In the genomic region with DNA sequence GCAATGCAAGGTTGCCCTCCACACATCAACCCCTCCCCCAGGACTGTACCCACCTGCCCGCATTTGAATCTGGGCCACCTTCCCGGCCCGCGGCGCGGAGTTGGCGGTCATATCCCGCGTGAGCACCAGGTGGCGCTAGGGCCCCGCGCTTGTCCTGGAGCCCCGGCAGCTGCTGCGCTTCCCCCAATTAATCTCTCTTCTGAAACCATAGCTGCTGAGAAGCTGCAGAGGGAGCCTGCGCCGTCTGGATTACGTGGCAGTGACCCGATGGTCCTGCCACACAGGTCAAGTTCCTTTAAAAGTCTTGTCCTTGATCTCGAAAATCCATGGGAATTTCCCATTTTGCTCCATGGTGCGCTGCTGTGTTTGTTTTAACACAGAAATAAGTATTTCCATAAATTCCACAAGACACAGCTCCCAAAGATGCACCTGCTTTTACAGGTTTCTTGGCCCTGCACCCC, we compare ENCODE assay signal across 8 cellular contexts. TPM values are rescaled to one million over a fixed set of nuclear protein-coding genes. Genes with fewer than 3 reads are reported as not detected.
A peak's percentile ranks its signal among the peaks of the same experiment; 100 is the strongest.
DNase-seq lines count a peak whose midpoint lies in the region; ATAC-seq and TF ChIP-seq lines count a peak whose summit lies in the region.

No MANE protein-coding gene starts in this region.

- DNase-seq in Calu3 = peak; percentile 90
- peak; percentile 73 for DNase-seq in M059J (ENCODE audit: low read depth)
- DNase-seq in SHP77 treated with DMSO at 0.1 percent for 48 hours (lab: John Stamatoyannopoulos, UW) = peak; percentile 66
- DNase-seq in activated T-helper 9 cell treated with anti-CD3 and anti-CD28 coated beads, Interleukin-2, amount 50 U/mL, for 16 hours (ENCODE audit: low read depth) = peak; percentile 69
- DNase-seq in foreskin keratinocyte = peak in 1 of 2 donors; percentile 28
- DNase-seq in occipital lobe (lab: John Stamatoyannopoulos, UW) = peak; percentile 20
- DNase-seq in superior temporal gyrus (ENCODE audit: extremely low spot score) = peak; percentile 79

- no peak overlapping the region for H3K27ac Mint-ChIP-seq in Calu3 (ENCODE audit: unreplicated experiment)

- H3K27ac ChIP-seq in foreskin keratinocyte = no peak overlapping the region

- no TSS peak for BruUV-seq in Calu3 (replicated peaks; lab: Mats Ljungman, UMichigan)

- no peak overlapping the region for H3K4me3 Mint-ChIP-seq in Calu3 (ENCODE audit: low read depth, unreplicated experiment)

- peaks cover 42% of the 10 kb centered on the region for H3K27me3 Mint-ChIP-seq in Calu3 (ENCODE audit: unreplicated experiment)

- CTCF ChIA-PET in Calu3 (lab: Charles Lee) = interaction anchor here (0.6 to 3.4 kb wide), 19 partner anchors 8 to 696 kb away, joined by 3 to 128 read pairs (median 5); no protein-coding TSS in a partner anchor

- H3K4me1 ChIP-seq in foreskin keratinocyte = no peaks in the 10 kb centered on the region

- ATAC-seq in GM21723 (IDR thresholded peaks at IDR 0.05; ENCODE audit: unreplicated experiment) (peak; percentile 76), foreskin keratinocyte (peak; percentile 75)

- no peaks in the 10 kb centered on the region for H3K9me3 Mint-ChIP-seq in Calu3 (ENCODE audit: low read depth, unreplicated experiment)

- no peaks in the 10 kb centered on the region for H3K4me1 Mint-ChIP-seq in Calu3 (ENCODE audit: low read depth, unreplicated experiment)

- TF ChIP-seq CTCF in Calu3 (IDR thresholded peaks at IDR 0.05; ENCODE audit: unreplicated experiment) (peak; percentile 99), foreskin keratinocyte (conservative IDR thresholded peaks at IDR 0.05) (peak; percentile 96)

- intact Hi-C loops in Calu3 (cut with micrococcal nuclease; ENCODE audit: unreplicated experiment) = loop anchor here (1.0 to 2.0 kb wide), 3 partner anchors 69 to 195 kb away; no protein-coding TSS in a partner anchor

- no peaks in the 10 kb centered on the region for H3K36me3 Mint-ChIP-seq in Calu3 (ENCODE audit: insufficient read depth, unreplicated experiment)

- H3K27me3 ChIP-seq in foreskin keratinocyte = peaks cover 31% of the 10 kb centered on the region

RNA-seq across cellular contexts. Expression of a gene that starts 22.0 kb away (rescaled TPM):
- total RNA-seq in Calu3 (2022) (609 and 639 TPM in 2 replicates), foreskin keratinocyte (545 and 564 TPM in 2 replicates), occipital lobe (201 TPM)
- 473 and 552 TPM in 2 replicates for total RNA-seq in M059J (2014; rRNA removed; shearing (Covaris generic))
- polyA plus RNA-seq in foreskin keratinocyte = 864 and 916 TPM in 2 replicates

RNA-seq across cellular contexts. Expression of a gene that starts 22.1 kb away (rescaled TPM):
- total RNA-seq in Calu3 (2022) = 61.5 and 62.7 TPM in 2 replicates
- 58.2 and 59.0 TPM in 2 replicates for total RNA-seq in M059J (2014; rRNA removed; shearing (Covaris generic))
- total RNA-seq in foreskin keratinocyte = 41.7 and 42.9 TPM in 2 replicates
- polyA plus RNA-seq in foreskin keratinocyte = 45.3 and 46.4 TPM in 2 replicates
- 15.0 TPM for total RNA-seq in occipital lobe
